ENCODE assay signal across 27 cellular contexts in the genomic region with DNA sequence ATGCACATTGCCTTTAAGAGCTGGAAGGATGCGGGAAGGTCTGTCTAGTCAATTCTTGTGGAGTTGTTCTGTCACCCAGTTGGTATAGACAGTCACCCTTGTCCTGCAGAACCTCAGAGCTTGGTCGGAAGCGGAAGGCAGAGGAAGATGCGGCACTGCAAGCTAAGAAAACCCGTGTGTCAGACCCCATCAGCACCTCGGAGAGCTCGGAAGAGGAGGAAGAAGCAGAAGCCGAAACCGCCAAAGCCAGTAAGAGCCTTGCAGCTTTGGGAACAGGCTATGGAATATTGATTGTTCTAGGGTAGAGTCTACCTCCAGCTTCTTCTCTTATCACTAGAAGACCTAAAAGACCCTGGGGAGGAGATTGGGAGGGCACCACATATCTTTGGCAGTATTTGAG. TPM values are rescaled to one million over a fixed set of nuclear protein-coding genes. Genes with fewer than 3 reads are reported as not detected.
DNase-seq lines count a peak whose midpoint lies in the region; ATAC-seq and TF ChIP-seq lines count a peak whose summit lies in the region.
"Had no signal": no experiment of that assay in that cellular context is flagged by ENCODE, and none has a peak within 500 bp of the region (broad histone marks: within the 10 kb centered on the region; RNA-seq: fewer than 3 reads in every experiment).

No MANE protein-coding gene starts in this region.

- H3K27ac Mint-ChIP-seq in endothelial cell (ENCODE audit: unreplicated experiment), result no peak overlapping the region
- no peak overlapping the region for H3K27ac Mint-ChIP-seq in mesothelial cell of epicardium

- H3K27ac ChIP-seq in SK-N-SH (ENCODE audit: low read depth in 2 of 2, low read length in 1 of 2), result no peak overlapping the region
- no peak overlapping the region for H3K27ac ChIP-seq in HEK293 (ENCODE audit: extremely low read depth, low read depth, low read length)
- H3K27ac ChIP-seq in osteoblast (ENCODE audit: low read depth, low read length), result no peak overlapping the region
- H3K27ac ChIP-seq: 22Rv1, A549, BLaER1 had no signal

- H4K20me1 ChIP-seq in SK-N-SH (ENCODE audit: insufficient read depth) (peaks cover 5% of the 10 kb centered on the region; the same call in 1 of the 2 replicates), osteoblast (ENCODE audit: insufficient read depth, low read length) (peaks cover 2% of the 10 kb centered on the region)

- peaks cover 29% of the 10 kb centered on the region for H3K79me2 ChIP-seq in SK-N-SH (ENCODE audit: insufficient read depth)
- H3K79me2 ChIP-seq in osteoblast (ENCODE audit: insufficient read depth, low read length), result peaks cover 22% of the 10 kb centered on the region

- ATAC-seq in SK-N-SH treated with all-trans-retinoic acid at 6 μM for 48 hours, result no peak
- ATAC-seq: A549, GM12878 had no signal

- H3K4me3 ChIP-seq in SK-N-SH (ENCODE audit: low read depth in 2 of 2, low read length in 1 of 2) (no peak overlapping the region), HEK293 (ENCODE audit: low read depth, low read length) (no peak overlapping the region), osteoblast (ENCODE audit: insufficient read depth, low read length) (no peak overlapping the region)
- H3K4me3 ChIP-seq: A549, BLaER1, GM12878 had no signal

- CTCF ChIA-PET in SK-N-SH (lab: Yijun Ruan, JAX), result interaction anchor here (0.9 to 3.9 kb wide), 2 partner anchors 14 to 92 kb away, joined by 3 to 17 read pairs; no protein-coding TSS in a partner anchor
- CTCF ChIA-PET in HEK293 (lab: Yijun Ruan, JAX), result interaction anchor here (0.9 to 1.7 kb wide), 2 partner anchors 12 to 91 kb away, joined by 3 to 8 read pairs; no protein-coding TSS in a partner anchor

- H3K4me1 ChIP-seq in SK-N-SH (ENCODE audit: control insufficient read depth in 1 of 2, insufficient read depth in 2 of 2, low read depth in 1 of 2, low read length in 1 of 2) (peaks cover 0 to 6% of the 10 kb centered on the region in 2 experiments; a peak in 1 of 4 replicates), HEK293 (ENCODE audit: control insufficient read depth, insufficient read depth, low read length) (peaks cover 4% of the 10 kb centered on the region; the same call in 1 of the 2 replicates), osteoblast (ENCODE audit: insufficient read depth, low read length) (no peaks in the 10 kb centered on the region)
- H3K4me1 ChIP-seq: BE2C had no signal

- H3K27me3 ChIP-seq in SK-N-SH (ENCODE audit: insufficient read depth) (no peaks in the 10 kb centered on the region), osteoblast (ENCODE audit: insufficient read depth, low read length) (no peaks in the 10 kb centered on the region)
- H3K27me3 ChIP-seq: BE2C, BLaER1 had no signal

- no peak for TF ChIP-seq CTCF in SK-N-SH (IDR thresholded peaks at IDR 0.05)
- TF ChIP-seq CTCF in HEK293 (tag by site-specific recombination; IDR thresholded peaks at IDR 0.05), result no peak
- TF ChIP-seq CTCF in endothelial cell (IDR thresholded peaks at IDR 0.05; ENCODE audit: unreplicated experiment), result no peak
- TF ChIP-seq CTCF in osteoblast (IDR thresholded peaks at IDR 0.05; ENCODE audit: extremely low read depth, low read depth, low read length), result no peak
- TF ChIP-seq CTCF in mesothelial cell of epicardium (IDR thresholded peaks at IDR 0.05; ENCODE audit: unreplicated experiment), result no peak

- H3K36me3 Mint-ChIP-seq in endothelial cell (ENCODE audit: low read depth, unreplicated experiment) (peaks cover 34% of the 10 kb centered on the region), mesothelial cell of epicardium (peaks cover 25% of the 10 kb centered on the region)

- H3K9me3 Mint-ChIP-seq in endothelial cell (ENCODE audit: unreplicated experiment) (no peaks in the 10 kb centered on the region), mesothelial cell of epicardium (no peaks in the 10 kb centered on the region)
- H3K9me3 Mint-ChIP-seq: CD14-positive monocyte; CD4-positive, alpha-beta memory T cell; CD4-positive, CD25-positive, alpha-beta regulatory T cell; CD8-positive, alpha-beta memory T cell had no signal

- 94% methylated on average over 9 of the region's 9 CpGs for WGBS in SK-N-SH (ENCODE audit: low lambda C conversion rate)

- H3K4me3 Mint-ChIP-seq in endothelial cell (ENCODE audit: unreplicated experiment) (peak overlapping the region; percentile 6), mesothelial cell of epicardium (no peak overlapping the region)
- H3K4me3 Mint-ChIP-seq: CD14-positive monocyte; CD4-positive, alpha-beta memory T cell had no signal

- no peak for TF ChIP-seq RAD21 in SK-N-SH (IDR thresholded peaks at IDR 0.05; ENCODE audit: low read length)

- no peak overlapping the region for H3K9ac ChIP-seq in SK-N-SH
- H3K9ac ChIP-seq: BLaER1 had no signal

- H3K27me3 Mint-ChIP-seq in endothelial cell (ENCODE audit: unreplicated experiment) (peaks cover 5% of the 10 kb centered on the region), mesothelial cell of epicardium (ENCODE audit: low read depth) (no peaks in the 10 kb centered on the region)
- H3K27me3 Mint-ChIP-seq: CD4-positive, alpha-beta memory T cell; CD4-positive, CD25-positive, alpha-beta regulatory T cell; CD8-positive, alpha-beta memory T cell had no signal

- no peak overlapping the region for H2AFZ ChIP-seq in SK-N-SH (ENCODE audit: low read depth)
- H2AFZ ChIP-seq in osteoblast (ENCODE audit: low read length), result no peak overlapping the region

- TF ChIP-seq EP300 in SK-N-SH (IDR thresholded peaks at IDR 0.05; ENCODE audit: borderline replicate concordance in 1 of 2, low read depth in 1 of 2, low read length in 1 of 2), result no peak

- no peaks in the 10 kb centered on the region for H3F3A ChIP-seq in SK-N-SH (replicated peaks; ENCODE audit: insufficient read depth)

- H3K4me2 ChIP-seq in SK-N-SH (no peak overlapping the region), osteoblast (ENCODE audit: insufficient read depth, low read length) (no peak overlapping the region)
- H3K4me2 ChIP-seq: A549, BLaER1 had no signal

- DNase-seq in SK-N-SH (no peak), endothelial cell (ENCODE audit: low spot score) (no peak), osteoblast (ENCODE audit: insufficient read length, low spot score, missing footprints) (peak; percentile 62), NCI-H524 treated with DMSO at 0.1 percent for 48 hours (lab: John Stamatoyannopoulos, UW) (no peak), mesothelial cell of epicardium (ENCODE audit: low spot score in 2 of 2, unreplicated experiment in 2 of 2) (no peak)
- DNase-seq: BE2C; C1 segment of cervical spinal cord; CD4-positive, alpha-beta memory T cell; CD4-positive, CD25-positive, alpha-beta regulatory T cell; CD8-positive, alpha-beta memory T cell; COR-L47; DMS 273 treated with DMSO at 0.1 percent for 48 hours; DMS153; DMS53; DMS79; DND-41; EL; GDM1 had no signal

- POLR2A ChIA-PET in SK-N-SH (lab: Yijun Ruan, JAX), result interaction anchor here (1.1 to 1.4 kb wide), 2 partner anchors 9 to 16 kb away, joined by 3 to 5 read pairs; no protein-coding TSS in a partner anchor
- POLR2A ChIA-PET in HEK293 (lab: Yijun Ruan, JAX), result no interaction called here

- H3K4me1 Mint-ChIP-seq in endothelial cell (ENCODE audit: unreplicated experiment), result no peaks in the 10 kb centered on the region
- H3K4me1 Mint-ChIP-seq in mesothelial cell of epicardium, result peaks cover 3% of the 10 kb centered on the region

- no peaks in the 10 kb centered on the region for H3K9me3 ChIP-seq in SK-N-SH
- H3K9me3 ChIP-seq in HEK293 (ENCODE audit: control insufficient read depth, insufficient read depth, low read depth, low read length), result no peaks in the 10 kb centered on the region
- H3K9me3 ChIP-seq in osteoblast (ENCODE audit: low read depth, low read length), result no peaks in the 10 kb centered on the region
- H3K9me3 ChIP-seq: A549, BE2C, BLaER1 had no signal

- H3K9me2 ChIP-seq in SK-N-SH, result no peaks in the 10 kb centered on the region

- peaks cover 46 to 74% of the 10 kb centered on the region in 2 experiments for H3K36me3 ChIP-seq in SK-N-SH (replicated peaks in 1 of 2; ENCODE audit: control insufficient read depth in 1 of 2, insufficient read depth in 2 of 2, low read length in 1 of 2)
- H3K36me3 ChIP-seq in HEK293 (ENCODE audit: control insufficient read depth in 2 of 2, insufficient read depth in 1 of 2, low read length in 2 of 2), result peaks cover 57 to 95% of the 10 kb centered on the region in 2 experiments
- H3K36me3 ChIP-seq in osteoblast (ENCODE audit: insufficient read depth, low read length), result peaks cover 75% of the 10 kb centered on the region

TF ChIP-seq in SK-N-SH treated with all-trans-retinoic acid at 6 μM for 48 hours, 23 proteins besides CTCF, POLR2A, EP300 and RAD21:
- no peak for TF ChIP-seq BACH2 (CRISPR knock-in tag; IDR thresholded peaks at IDR 0.05; ENCODE audit: borderline replicate concordance)
- TF ChIP-seq ZNF8 (CRISPR knock-in tag; IDR thresholded peaks at IDR 0.05), result no peak
- no peak for TF ChIP-seq ISL1 (CRISPR knock-in tag; IDR thresholded peaks at IDR 0.05)
- TF ChIP-seq ZFP30 (CRISPR knock-in tag; IDR thresholded peaks at IDR 0.05), result no peak
TF ChIP-seq in SK-N-SH treated with all-trans-retinoic acid at 6 μM for 48 hours: peak in this region for 0.

TF ChIP-seq in HEK293, 187 proteins besides CTCF, POLR2A, EP300 and RAD21 (continues in another document):
- TF ChIP-seq GLI2 (tag by site-specific recombination; IDR thresholded peaks at IDR 0.05; ENCODE audit: borderline replicate concordance, low read depth) (no peak), ZNF2 (tag by site-specific recombination; IDR thresholded peaks at IDR 0.05) (no peak), KLF7 (tag by site-specific recombination; IDR thresholded peaks at IDR 0.05; ENCODE audit: borderline replicate concordance) (no peak), ZNF623 (tag by site-specific recombination; IDR thresholded peaks at IDR 0.05) (no peak), ZNF701 (tag by site-specific recombination; IDR thresholded peaks at IDR 0.05) (no peak)

RNA-seq across cellular contexts. Expression of gene TCOF1, which starts 6.5 kb away (rescaled TPM):
- polyA plus RNA-seq in SK-N-SH (2012; rRNA removed), result 21.9 and 33.0 TPM in 2 replicates
- 17.0 and 24.0 TPM in 2 replicates for polyA plus RNA-seq in SK-N-SH (2012; cell fraction: cytosol; rRNA removed)
- polyA plus RNA-seq in SK-N-SH (2012; cell fraction: nucleus; rRNA removed), result 92.6 and 94.3 TPM in 2 replicates
- 41.5 TPM for total RNA-seq in endothelial cell (ENCODE audit: unreplicated experiment)
- total RNA-seq in osteoblast, result 12.3 and 12.4 TPM in 2 replicates
- total RNA-seq in mesothelial cell of epicardium, result 53.7 to 58.8 TPM (median 55.7 TPM) in 3 replicates

RNA-seq across cellular contexts. Expression of gene CD74, which starts 48.7 kb away (rescaled TPM):
- polyA plus RNA-seq in SK-N-SH (2012; rRNA removed), result 0.15 and 0.26 TPM in 2 replicates
- polyA plus RNA-seq in SK-N-SH (2012; cell fraction: cytosol; rRNA removed), result 0.06 and 0.13 TPM in 2 replicates
- polyA plus RNA-seq in SK-N-SH (2012; cell fraction: nucleus; rRNA removed), result 0.08 and 0.23 TPM in 2 replicates
- total RNA-seq in endothelial cell (ENCODE audit: unreplicated experiment), result 170 TPM
- total RNA-seq in osteoblast, result 21.4 and 83.4 TPM in 2 replicates
- 16.1 to 17.1 TPM (median 16.9 TPM) in 3 replicates for total RNA-seq in mesothelial cell of epicardium
- total RNA-seq: A172, Daoy had no signal
- polyA plus RNA-seq: A549 had no signal

Comparison
In these comparisons a context has a peak if more than half of its experiments do, and no peak if none do; other contexts are left out.
1. Of the 4 proteins assayed by ChIP-seq in both HEK293 and SK-N-SH: peak only in HEK293: none; only in SK-N-SH: none; in both: REST; in neither: 3.